Comparison of ENCODE assay signal across 18 cellular contexts in genomic region chr1:215665212-215665611, GRCh38.
DNase-seq lines count a peak whose midpoint lies in the region; ATAC-seq, FAIRE-seq and TF ChIP-seq lines count a peak whose summit lies in the region.
"Had no signal": no experiment of that assay in that cellular context is flagged by ENCODE, and none has a peak within 500 bp of the region (broad histone marks: within the 10 kb centered on the region; RNA-seq: fewer than 3 reads in every experiment).

No MANE protein-coding gene starts in this region.

- H3K4me1 ChIP-seq in foreskin keratinocyte: no peaks in the 10 kb centered on the region
- H3K4me1 ChIP-seq: gastrocnemius medialis had no signal

- ATAC-seq in GM19025 (IDR thresholded peaks at IDR 0.05; ENCODE audit: low read depth, unreplicated experiment) (peak; percentile 55), foreskin keratinocyte (peak; percentile 31), HG02588 (IDR thresholded peaks at IDR 0.05; ENCODE audit: unreplicated experiment) (no peak), GM21528 (IDR thresholded peaks at IDR 0.05; ENCODE audit: low FRiP score, unreplicated experiment) (no peak), HG02759 (IDR thresholded peaks at IDR 0.05; ENCODE audit: unreplicated experiment) (no peak)
- ATAC-seq: gastrocnemius medialis; HCT116; natural killer cell treated with Interleukin-12 subunit alpha and Interleukin-12 subunit beta and Interleukin-15 and Interleukin-18, amount 100 ng/mL, for 72 hours had no signal

- DNase-seq in COLO829 (ENCODE audit: low spot score): peak; percentile 77
- DNase-seq in RCC 7860 (ENCODE audit: low spot score): peak; percentile 78
- DNase-seq in foreskin keratinocyte: no peak
- no peak for DNase-seq in ureter (ENCODE audit: low spot score)
- DNase-seq: activated CD4-positive, CD25-positive, alpha-beta regulatory T cell treated with anti-CD3 and anti-CD28 coated beads, Interleukin-2, amount 50 U/mL, for 72 hours; activated naive CD4-positive, alpha-beta T cell; COR-L47; gastrocnemius medialis; NCI-H526; SK-N-SH had no signal

- FAIRE-seq in RCC 7860 (lab: Jason Lieb, UNC): peak; percentile 91

- no peak for TF ChIP-seq CTCF in foreskin keratinocyte (conservative IDR thresholded peaks at IDR 0.05)

- peaks cover 2% of the 10 kb centered on the region for H3K27me3 ChIP-seq in foreskin keratinocyte
- H3K27me3 ChIP-seq: gastrocnemius medialis had no signal

- no peak overlapping the region for H3K27ac ChIP-seq in foreskin keratinocyte
- H3K27ac ChIP-seq: coronary artery, gastrocnemius medialis, HL-60 had no signal

Comparison
In these comparisons a context has a peak if more than half of its experiments do, and no peak if none do; other contexts are left out.
1. DNase-seq: peak in COLO829 (single experiment) and RCC 7860 (single experiment); none in foreskin keratinocyte (0 of 2) and ureter (single experiment).
2. ATAC-seq: peak in GM19025 (single experiment) and foreskin keratinocyte (single experiment); none in HG02588 (single experiment), GM21528 (single experiment) and HG02759 (single experiment).